Comparison of ENCODE assay signal across 1 cellular context in genomic region chr2:238239872-238240760, GRCh38.
TF ChIP-seq lines count a peak whose summit lies in the region.

TSS of gene HES6 (minus strand) at chr2:238240038. CDS start at chr2:238239905, 133 bp downstream.

TF ChIP-seq in K562, 482 proteins besides CTCF, POLR2A, EP300 and RAD21 (continued from another document):
- TF ChIP-seq, protein P1, sequence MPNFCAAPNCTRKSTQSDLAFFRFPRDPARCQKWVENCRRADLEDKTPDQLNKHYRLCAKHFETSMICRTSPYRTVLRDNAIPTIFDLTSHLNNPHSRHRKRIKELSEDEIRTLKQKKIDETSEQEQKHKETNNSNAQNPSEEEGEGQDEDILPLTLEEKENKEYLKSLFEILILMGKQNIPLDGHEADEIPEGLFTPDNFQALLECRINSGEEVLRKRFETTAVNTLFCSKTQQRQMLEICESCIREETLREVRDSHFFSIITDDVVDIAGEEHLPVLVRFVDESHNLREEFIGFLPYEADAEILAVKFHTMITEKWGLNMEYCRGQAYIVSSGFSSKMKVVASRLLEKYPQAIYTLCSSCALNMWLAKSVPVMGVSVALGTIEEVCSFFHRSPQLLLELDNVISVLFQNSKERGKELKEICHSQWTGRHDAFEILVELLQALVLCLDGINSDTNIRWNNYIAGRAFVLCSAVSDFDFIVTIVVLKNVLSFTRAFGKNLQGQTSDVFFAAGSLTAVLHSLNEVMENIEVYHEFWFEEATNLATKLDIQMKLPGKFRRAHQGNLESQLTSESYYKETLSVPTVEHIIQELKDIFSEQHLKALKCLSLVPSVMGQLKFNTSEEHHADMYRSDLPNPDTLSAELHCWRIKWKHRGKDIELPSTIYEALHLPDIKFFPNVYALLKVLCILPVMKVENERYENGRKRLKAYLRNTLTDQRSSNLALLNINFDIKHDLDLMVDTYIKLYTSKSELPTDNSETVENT (CRISPR knock-in tag; IDR thresholded peaks at IDR 0.05), result peak; percentile 94
- TF ChIP-seq RBM17 (IDR thresholded peaks at IDR 0.05; ENCODE audit: borderline replicate concordance, low read depth, low read length) (no peak), ERF (CRISPR knock-in tag; IDR thresholded peaks at IDR 0.05) (no peak), TGIF2 (CRISPR knock-in tag; IDR thresholded peaks at IDR 0.05) (no peak), MED1 (CRISPR knock-in tag; IDR thresholded peaks at IDR 0.05; ENCODE audit: borderline replicate concordance) (no peak), SETDB1 (IDR thresholded peaks at IDR 0.05; ENCODE audit: low read length) (no peak), ZNF134 (CRISPR knock-in tag; conservative IDR thresholded peaks at IDR 0.05) (no peak), FOXK1 (CRISPR knock-in tag; IDR thresholded peaks at IDR 0.05; ENCODE audit: borderline replicate concordance) (no peak), ADNP (tag; IDR thresholded peaks at IDR 0.05) (no peak), ZNF24 (IDR thresholded peaks at IDR 0.05) (peak; percentile 99), L3MBTL2 (IDR thresholded peaks at IDR 0.05) (peak; percentile 61; the same call in 1 of the 2 replicates), ZKSCAN8 (CRISPR knock-in tag; IDR thresholded peaks at IDR 0.05) (no peak), HLTF (IDR thresholded peaks at IDR 0.05) (no peak), POLR3G (IDR thresholded peaks at IDR 0.05; ENCODE audit: extremely low read depth, insufficient read length, insufficient replicate concordance) (no peak), MCM3 (IDR thresholded peaks at IDR 0.05) (no peak), MIER1 (IDR thresholded peaks at IDR 0.05; ENCODE audit: low read depth) (no peak), ELK1 (CRISPR knock-in tag; IDR thresholded peaks at IDR 0.05) (no peak), ZNF165 (CRISPR knock-in tag; IDR thresholded peaks at IDR 0.05; ENCODE audit: borderline replicate concordance) (no peak), LCOR (CRISPR knock-in tag; IDR thresholded peaks at IDR 0.05) (no peak), PHB (CRISPR knock-in tag; IDR thresholded peaks at IDR 0.05) (no peak), ZFX (CRISPR knock-in tag; IDR thresholded peaks at IDR 0.05) (no peak), RFX1 (IDR thresholded peaks at IDR 0.05) (no peak), TEAD1 (CRISPR knock-in tag; IDR thresholded peaks at IDR 0.05) (no peak), ZKSCAN1 (IDR thresholded peaks at IDR 0.05; ENCODE audit: low read depth, low read length) (no peak), LARP7 (IDR thresholded peaks at IDR 0.05) (no peak), DEAF1 (CRISPR knock-in tag; IDR thresholded peaks at IDR 0.05) (no peak), ZNF507 (tag; conservative IDR thresholded peaks at IDR 0.05) (no peak), CBX8 (IDR thresholded peaks at IDR 0.05; ENCODE audit: borderline replicate concordance, extremely low read depth, low read depth, low read length, poor library complexity, severe bottlenecking) (no peak), NR2C2 (CRISPR knock-in tag; IDR thresholded peaks at IDR 0.05) (no peak), NR2C2 (tag; IDR thresholded peaks at IDR 0.05) (no peak), HNRNPL (IDR thresholded peaks at IDR 0.05; ENCODE audit: low read depth, low read length) (peak; percentile 75; the same call in 1 of the 2 replicates), GABPA (tag; conservative IDR thresholded peaks at IDR 0.05; ENCODE audit: low read depth) (peak; percentile 65), ZNF133 (CRISPR knock-in tag; IDR thresholded peaks at IDR 0.05) (no peak)
- TF ChIP-seq, protein P2, sequence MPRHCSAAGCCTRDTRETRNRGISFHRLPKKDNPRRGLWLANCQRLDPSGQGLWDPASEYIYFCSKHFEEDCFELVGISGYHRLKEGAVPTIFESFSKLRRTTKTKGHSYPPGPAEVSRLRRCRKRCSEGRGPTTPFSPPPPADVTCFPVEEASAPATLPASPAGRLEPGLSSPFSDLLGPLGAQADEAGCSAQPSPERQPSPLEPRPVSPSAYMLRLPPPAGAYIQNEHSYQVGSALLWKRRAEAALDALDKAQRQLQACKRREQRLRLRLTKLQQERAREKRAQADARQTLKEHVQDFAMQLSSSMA (CRISPR knock-in tag; IDR thresholded peaks at IDR 0.05), result no peak
- TF ChIP-seq, protein P3, sequence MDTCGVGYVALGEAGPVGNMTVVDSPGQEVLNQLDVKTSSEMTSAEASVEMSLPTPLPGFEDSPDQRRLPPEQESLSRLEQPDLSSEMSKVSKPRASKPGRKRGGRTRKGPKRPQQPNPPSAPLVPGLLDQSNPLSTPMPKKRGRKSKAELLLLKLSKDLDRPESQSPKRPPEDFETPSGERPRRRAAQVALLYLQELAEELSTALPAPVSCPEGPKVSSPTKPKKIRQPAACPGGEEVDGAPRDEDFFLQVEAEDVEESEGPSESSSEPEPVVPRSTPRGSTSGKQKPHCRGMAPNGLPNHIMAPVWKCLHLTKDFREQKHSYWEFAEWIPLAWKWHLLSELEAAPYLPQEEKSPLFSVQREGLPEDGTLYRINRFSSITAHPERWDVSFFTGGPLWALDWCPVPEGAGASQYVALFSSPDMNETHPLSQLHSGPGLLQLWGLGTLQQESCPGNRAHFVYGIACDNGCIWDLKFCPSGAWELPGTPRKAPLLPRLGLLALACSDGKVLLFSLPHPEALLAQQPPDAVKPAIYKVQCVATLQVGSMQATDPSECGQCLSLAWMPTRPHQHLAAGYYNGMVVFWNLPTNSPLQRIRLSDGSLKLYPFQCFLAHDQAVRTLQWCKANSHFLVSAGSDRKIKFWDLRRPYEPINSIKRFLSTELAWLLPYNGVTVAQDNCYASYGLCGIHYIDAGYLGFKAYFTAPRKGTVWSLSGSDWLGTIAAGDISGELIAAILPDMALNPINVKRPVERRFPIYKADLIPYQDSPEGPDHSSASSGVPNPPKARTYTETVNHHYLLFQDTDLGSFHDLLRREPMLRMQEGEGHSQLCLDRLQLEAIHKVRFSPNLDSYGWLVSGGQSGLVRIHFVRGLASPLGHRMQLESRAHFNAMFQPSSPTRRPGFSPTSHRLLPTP (IDR thresholded peaks at IDR 0.05; ENCODE audit: borderline replicate concordance, extremely low read depth, insufficient read length), result no peak
- TF ChIP-seq, protein P4, sequence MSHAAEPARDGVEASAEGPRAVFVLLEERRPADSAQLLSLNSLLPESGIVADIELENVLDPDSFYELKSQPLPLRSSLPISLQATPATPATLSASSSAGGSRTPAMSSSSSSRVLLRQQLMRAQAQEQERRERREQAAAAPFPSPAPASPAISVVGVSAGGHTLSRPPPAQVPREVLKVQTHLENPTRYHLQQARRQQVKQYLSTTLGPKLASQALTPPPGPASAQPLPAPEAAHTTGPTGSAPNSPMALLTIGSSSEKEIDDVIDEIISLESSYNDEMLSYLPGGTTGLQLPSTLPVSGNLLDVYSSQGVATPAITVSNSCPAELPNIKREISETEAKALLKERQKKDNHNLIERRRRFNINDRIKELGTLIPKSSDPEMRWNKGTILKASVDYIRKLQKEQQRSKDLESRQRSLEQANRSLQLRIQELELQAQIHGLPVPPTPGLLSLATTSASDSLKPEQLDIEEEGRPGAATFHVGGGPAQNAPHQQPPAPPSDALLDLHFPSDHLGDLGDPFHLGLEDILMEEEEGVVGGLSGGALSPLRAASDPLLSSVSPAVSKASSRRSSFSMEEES (CRISPR knock-in tag; IDR thresholded peaks at IDR 0.05), result no peak
- TF ChIP-seq, protein P5, sequence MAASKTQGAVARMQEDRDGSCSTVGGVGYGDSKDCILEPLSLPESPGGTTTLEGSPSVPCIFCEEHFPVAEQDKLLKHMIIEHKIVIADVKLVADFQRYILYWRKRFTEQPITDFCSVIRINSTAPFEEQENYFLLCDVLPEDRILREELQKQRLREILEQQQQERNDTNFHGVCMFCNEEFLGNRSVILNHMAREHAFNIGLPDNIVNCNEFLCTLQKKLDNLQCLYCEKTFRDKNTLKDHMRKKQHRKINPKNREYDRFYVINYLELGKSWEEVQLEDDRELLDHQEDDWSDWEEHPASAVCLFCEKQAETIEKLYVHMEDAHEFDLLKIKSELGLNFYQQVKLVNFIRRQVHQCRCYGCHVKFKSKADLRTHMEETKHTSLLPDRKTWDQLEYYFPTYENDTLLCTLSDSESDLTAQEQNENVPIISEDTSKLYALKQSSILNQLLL (CRISPR knock-in tag; IDR thresholded peaks at IDR 0.05; ENCODE audit: borderline replicate concordance), result no peak
- TF ChIP-seq, protein P6, sequence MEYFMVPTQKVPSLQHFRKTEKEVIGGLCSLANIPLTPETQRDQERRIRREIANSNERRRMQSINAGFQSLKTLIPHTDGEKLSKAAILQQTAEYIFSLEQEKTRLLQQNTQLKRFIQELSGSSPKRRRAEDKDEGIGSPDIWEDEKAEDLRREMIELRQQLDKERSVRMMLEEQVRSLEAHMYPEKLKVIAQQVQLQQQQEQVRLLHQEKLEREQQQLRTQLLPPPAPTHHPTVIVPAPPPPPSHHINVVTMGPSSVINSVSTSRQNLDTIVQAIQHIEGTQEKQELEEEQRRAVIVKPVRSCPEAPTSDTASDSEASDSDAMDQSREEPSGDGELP (CRISPR knock-in tag; IDR thresholded peaks at IDR 0.05; ENCODE audit: borderline replicate concordance), result peak; percentile 47; the same call in 1 of the 2 replicates
- TF ChIP-seq, protein P7, sequence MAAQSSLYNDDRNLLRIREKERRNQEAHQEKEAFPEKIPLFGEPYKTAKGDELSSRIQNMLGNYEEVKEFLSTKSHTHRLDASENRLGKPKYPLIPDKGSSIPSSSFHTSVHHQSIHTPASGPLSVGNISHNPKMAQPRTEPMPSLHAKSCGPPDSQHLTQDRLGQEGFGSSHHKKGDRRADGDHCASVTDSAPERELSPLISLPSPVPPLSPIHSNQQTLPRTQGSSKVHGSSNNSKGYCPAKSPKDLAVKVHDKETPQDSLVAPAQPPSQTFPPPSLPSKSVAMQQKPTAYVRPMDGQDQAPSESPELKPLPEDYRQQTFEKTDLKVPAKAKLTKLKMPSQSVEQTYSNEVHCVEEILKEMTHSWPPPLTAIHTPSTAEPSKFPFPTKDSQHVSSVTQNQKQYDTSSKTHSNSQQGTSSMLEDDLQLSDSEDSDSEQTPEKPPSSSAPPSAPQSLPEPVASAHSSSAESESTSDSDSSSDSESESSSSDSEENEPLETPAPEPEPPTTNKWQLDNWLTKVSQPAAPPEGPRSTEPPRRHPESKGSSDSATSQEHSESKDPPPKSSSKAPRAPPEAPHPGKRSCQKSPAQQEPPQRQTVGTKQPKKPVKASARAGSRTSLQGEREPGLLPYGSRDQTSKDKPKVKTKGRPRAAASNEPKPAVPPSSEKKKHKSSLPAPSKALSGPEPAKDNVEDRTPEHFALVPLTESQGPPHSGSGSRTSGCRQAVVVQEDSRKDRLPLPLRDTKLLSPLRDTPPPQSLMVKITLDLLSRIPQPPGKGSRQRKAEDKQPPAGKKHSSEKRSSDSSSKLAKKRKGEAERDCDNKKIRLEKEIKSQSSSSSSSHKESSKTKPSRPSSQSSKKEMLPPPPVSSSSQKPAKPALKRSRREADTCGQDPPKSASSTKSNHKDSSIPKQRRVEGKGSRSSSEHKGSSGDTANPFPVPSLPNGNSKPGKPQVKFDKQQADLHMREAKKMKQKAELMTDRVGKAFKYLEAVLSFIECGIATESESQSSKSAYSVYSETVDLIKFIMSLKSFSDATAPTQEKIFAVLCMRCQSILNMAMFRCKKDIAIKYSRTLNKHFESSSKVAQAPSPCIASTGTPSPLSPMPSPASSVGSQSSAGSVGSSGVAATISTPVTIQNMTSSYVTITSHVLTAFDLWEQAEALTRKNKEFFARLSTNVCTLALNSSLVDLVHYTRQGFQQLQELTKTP (IDR thresholded peaks at IDR 0.05; ENCODE audit: low read depth in 1 of 2, partially characterized antibody in 2 of 2), result no peak
